11 cellular contexts compared by ENCODE assay signal in the genomic region with DNA sequence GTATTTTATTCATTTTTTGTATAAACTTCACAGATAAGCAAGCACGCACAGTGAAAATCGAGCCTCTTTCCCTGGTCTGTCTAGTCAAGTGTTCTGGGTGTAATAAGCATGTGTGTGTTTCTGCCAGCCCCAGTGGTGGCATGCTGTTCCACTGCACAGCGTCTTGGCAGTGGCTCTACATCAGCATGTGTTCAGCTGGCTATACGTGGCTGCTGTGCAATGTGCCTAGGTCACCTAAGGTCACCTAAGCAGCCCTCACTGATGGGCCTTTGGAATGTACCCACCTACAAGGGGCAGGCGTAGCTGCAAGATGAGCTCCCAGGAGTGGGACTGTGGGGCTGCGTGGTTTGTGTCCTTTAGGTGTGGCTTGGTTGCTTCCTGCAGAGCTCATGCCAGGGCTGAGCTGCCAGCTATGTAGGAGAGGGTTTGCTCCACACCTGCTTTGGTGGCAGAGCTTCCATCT. TPM values are rescaled to one million over a fixed set of nuclear protein-coding genes. Genes with fewer than 3 reads are reported as not detected.
DNase-seq lines count a peak whose midpoint lies in the region; ATAC-seq and TF ChIP-seq lines count a peak whose summit lies in the region.
"Had no signal": no experiment of that assay in that cellular context is flagged by ENCODE, and none has a peak within 500 bp of the region (broad histone marks: within the 10 kb centered on the region; RNA-seq: fewer than 3 reads in every experiment).

No MANE protein-coding gene starts in this region.

- peaks cover 57% of the 10 kb centered on the region for H3K4me1 Mint-ChIP-seq in activated CD4-positive, alpha-beta T cell treated with anti-CD3 and anti-CD28 coated beads, Interleukin-2, amount 10 ng/mL, durations not matched to agents 7 days and 5 days
- peaks cover 54% of the 10 kb centered on the region for H3K4me1 Mint-ChIP-seq in activated CD4-positive, alpha-beta T cell treated with anti-CD3 and anti-CD28 coated beads for 36 hours
- H3K4me1 Mint-ChIP-seq in activated naive CD8-positive, alpha-beta T cell treated with anti-CD3 and anti-CD28 coated beads for 36 hours, result peaks cover 59% of the 10 kb centered on the region

- H3K27me3 Mint-ChIP-seq in activated CD4-positive, alpha-beta T cell treated with anti-CD3 and anti-CD28 coated beads, Interleukin-2, amount 10 ng/mL, durations not matched to agents 7 days and 5 days, result no peaks in the 10 kb centered on the region
- H3K27me3 Mint-ChIP-seq in activated CD4-positive, alpha-beta T cell treated with anti-CD3 and anti-CD28 coated beads for 36 hours, result no peaks in the 10 kb centered on the region
- no peaks in the 10 kb centered on the region for H3K27me3 Mint-ChIP-seq in activated naive CD8-positive, alpha-beta T cell treated with anti-CD3 and anti-CD28 coated beads for 36 hours

- H3K9me3 ChIP-seq in lower lobe of right lung, result no peaks in the 10 kb centered on the region
- H3K9me3 ChIP-seq in thoracic aorta, result no peaks in the 10 kb centered on the region
- H3K9me3 ChIP-seq in A673 (ENCODE audit: low read depth, low read length, poor library complexity, severe bottlenecking), result no peaks in the 10 kb centered on the region

- H3K4me3 Mint-ChIP-seq in activated CD4-positive, alpha-beta T cell treated with anti-CD3 and anti-CD28 coated beads, Interleukin-2, amount 10 ng/mL, durations not matched to agents 7 days and 5 days, result no peak overlapping the region
- H3K4me3 Mint-ChIP-seq in activated CD4-positive, alpha-beta T cell treated with anti-CD3 and anti-CD28 coated beads for 36 hours, result no peak overlapping the region
- H3K4me3 Mint-ChIP-seq in activated naive CD8-positive, alpha-beta T cell treated with anti-CD3 and anti-CD28 coated beads for 36 hours, result peak overlapping the region; percentile 0
- H3K4me3 Mint-ChIP-seq: endodermal cell had no signal

- peaks cover 42% of the 10 kb centered on the region for H3K36me3 Mint-ChIP-seq in activated CD4-positive, alpha-beta T cell treated with anti-CD3 and anti-CD28 coated beads, Interleukin-2, amount 10 ng/mL, durations not matched to agents 7 days and 5 days (ENCODE audit: low read depth)
- H3K36me3 Mint-ChIP-seq in activated CD4-positive, alpha-beta T cell treated with anti-CD3 and anti-CD28 coated beads for 36 hours (ENCODE audit: low read depth), result peaks cover 27% of the 10 kb centered on the region
- H3K36me3 Mint-ChIP-seq in activated naive CD8-positive, alpha-beta T cell treated with anti-CD3 and anti-CD28 coated beads for 36 hours, result peaks cover 37% of the 10 kb centered on the region

- peak; percentile 17 for DNase-seq in activated CD4-positive, alpha-beta T cell treated with anti-CD3 and anti-CD28 coated beads, Interleukin-2, amount 10 ng/mL, durations not matched to agents 7 days and 5 days
- DNase-seq in activated CD4-positive, alpha-beta T cell treated with anti-CD3 and anti-CD28 coated beads for 36 hours, result no peak
- no peak for DNase-seq in activated naive CD8-positive, alpha-beta T cell treated with anti-CD3 and anti-CD28 coated beads for 36 hours
- DNase-seq in lower lobe of right lung, result peak; percentile 49
- no peak for DNase-seq in thoracic aorta (ENCODE audit: low spot score)
- DNase-seq in NCI-H1436 (lab: John Stamatoyannopoulos, UW), result no peak
- no peak for DNase-seq in A673 (ENCODE audit: low spot score)
- no peak for DNase-seq in cerebellum (ENCODE audit: low spot score)
- DNase-seq: activated naive CD4-positive, alpha-beta T cell treated with anti-CD3 and anti-CD28 coated beads, Interleukin-2, amount 50 U/mL, for 16 hours; endodermal cell had no signal

- H3K4me1 ChIP-seq in lower lobe of right lung, result peaks cover 80% of the 10 kb centered on the region
- H3K4me1 ChIP-seq in thoracic aorta (ENCODE audit: control insufficient read depth in 1 of 2, low read depth in 2 of 2), result peaks cover 57 to 98% of the 10 kb centered on the region in 2 donors
- H3K4me1 ChIP-seq in A673 (ENCODE audit: insufficient read depth, low read length, poor library complexity, severe bottlenecking), result peaks cover 8% of the 10 kb centered on the region

- BruUV-seq in A673 (replicated peaks; lab: Mats Ljungman, UMichigan), result no TSS peak

- H3K4me3 ChIP-seq in lower lobe of right lung (peak overlapping the region; percentile 90), thoracic aorta (peak overlapping the region; percentile 12), A673 (ENCODE audit: low read depth, low read length, poor library complexity, severe bottlenecking) (no peak overlapping the region)

- CTCF ChIA-PET in activated CD4-positive, alpha-beta T cell treated with anti-CD3 and anti-CD28 coated beads, Interleukin-2, amount 10 ng/mL, durations not matched to agents 7 days and 5 days (lab: Charles Lee), result interaction anchor here (0.6 to 1.9 kb wide), 3 partner anchors 10 to 61 kb away, joined by 3 to 5 read pairs (median 5); no protein-coding TSS in a partner anchor
- CTCF ChIA-PET in activated CD4-positive, alpha-beta T cell treated with anti-CD3 and anti-CD28 coated beads for 36 hours (lab: Charles Lee), result interaction anchor here (0.8 to 1.2 kb wide), 3 partner anchors 10 to 235 kb away, joined by 3 read pairs; no protein-coding TSS in a partner anchor
- CTCF ChIA-PET in A673 (lab: Charles Lee), result no interaction called here

- H3K27ac Mint-ChIP-seq in activated CD4-positive, alpha-beta T cell treated with anti-CD3 and anti-CD28 coated beads, Interleukin-2, amount 10 ng/mL, durations not matched to agents 7 days and 5 days, result peak overlapping the region; percentile 21
- H3K27ac Mint-ChIP-seq in activated CD4-positive, alpha-beta T cell treated with anti-CD3 and anti-CD28 coated beads for 36 hours, result no peak overlapping the region
- H3K27ac Mint-ChIP-seq in activated naive CD8-positive, alpha-beta T cell treated with anti-CD3 and anti-CD28 coated beads for 36 hours, result no peak overlapping the region
- H3K27ac Mint-ChIP-seq: endodermal cell had no signal

- POLR2A ChIA-PET in activated CD4-positive, alpha-beta T cell treated with anti-CD3 and anti-CD28 coated beads, Interleukin-2, amount 10 ng/mL, durations not matched to agents 7 days and 5 days (lab: Charles Lee), result no interaction called here
- POLR2A ChIA-PET in activated CD4-positive, alpha-beta T cell treated with anti-CD3 and anti-CD28 coated beads for 36 hours (lab: Charles Lee), result no interaction called here
- POLR2A ChIA-PET in A673 (lab: Charles Lee; ENCODE audit: low non-redundant PET), result no interaction called here

- H3K36me3 ChIP-seq in lower lobe of right lung, result peaks cover 22% of the 10 kb centered on the region
- no peaks in the 10 kb centered on the region for H3K36me3 ChIP-seq in thoracic aorta
- H3K36me3 ChIP-seq in A673 (ENCODE audit: insufficient read depth, low read length, poor library complexity, severe bottlenecking), result no peaks in the 10 kb centered on the region

- intact Hi-C loops in activated CD4-positive, alpha-beta T cell treated with anti-CD3 and anti-CD28 coated beads for 36 hours (cut with DNase I, micrococcal nuclease), result loop anchor here (10.0 kb wide), 2 partner anchors 325 to 695 kb away; no protein-coding TSS in a partner anchor
- intact Hi-C loops in lower lobe of right lung (cut with DNase I) (no loop called here), A673 (cut with micrococcal nuclease; ENCODE audit: unreplicated experiment) (no loop called here)

- TF ChIP-seq CTCF in lower lobe of right lung (IDR thresholded peaks at IDR 0.05) (no peak), thoracic aorta (IDR thresholded peaks at IDR 0.05) (no peak), A673 (conservative IDR thresholded peaks at IDR 0.05; ENCODE audit: low read depth, low read length) (no peak)

- ATAC-seq in activated CD4-positive, alpha-beta T cell treated with anti-CD3 and anti-CD28 coated beads for 36 hours, result no peak
- ATAC-seq in lower lobe of right lung (peak; percentile 6 to 28), thoracic aorta (ENCODE audit: insufficient number of reproducible peaks, low FRiP score, low read depth) (no peak)
- ATAC-seq: sciatic nerve had no signal

- no peaks in the 10 kb centered on the region for H3K9me3 Mint-ChIP-seq in activated CD4-positive, alpha-beta T cell treated with anti-CD3 and anti-CD28 coated beads, Interleukin-2, amount 10 ng/mL, durations not matched to agents 7 days and 5 days
- no peaks in the 10 kb centered on the region for H3K9me3 Mint-ChIP-seq in activated CD4-positive, alpha-beta T cell treated with anti-CD3 and anti-CD28 coated beads for 36 hours (ENCODE audit: low read depth)
- H3K9me3 Mint-ChIP-seq in activated naive CD8-positive, alpha-beta T cell treated with anti-CD3 and anti-CD28 coated beads for 36 hours, result no peaks in the 10 kb centered on the region
- H3K9me3 Mint-ChIP-seq: endodermal cell had no signal

- H3K27ac ChIP-seq in lower lobe of right lung (peak overlapping the region; percentile 19), thoracic aorta (peak overlapping the region; percentile 26 to 68), A673 (ENCODE audit: low read depth, low read length, poor library complexity, severe bottlenecking) (no peak overlapping the region)

- H3K27me3 ChIP-seq in lower lobe of right lung (ENCODE audit: low read depth), result no peaks in the 10 kb centered on the region
- H3K27me3 ChIP-seq in thoracic aorta (replicated peaks; ENCODE audit: insufficient read depth), result no peaks in the 10 kb centered on the region
- H3K27me3 ChIP-seq in A673 (replicated peaks; ENCODE audit: insufficient read depth, low read depth, low read length, poor library complexity), result no peaks in the 10 kb centered on the region

RNA-seq across cellular contexts. Expression of gene LIMD1, which starts 4.9 kb away (rescaled TPM):
- total RNA-seq in activated CD4-positive, alpha-beta T cell treated with anti-CD3 and anti-CD28 coated beads, Interleukin-2, amount 10 ng/mL, durations not matched to agents 7 days and 5 days, result 10 to 100 TPM; 45.1 to 47.7 TPM
- total RNA-seq in activated CD4-positive, alpha-beta T cell treated with anti-CD3 and anti-CD28 coated beads for 36 hours, result 10 to 100 TPM; 20.1 to 22.9 TPM
- 10 to 100 TPM; 23.8 to 26.5 TPM for total RNA-seq in activated naive CD8-positive, alpha-beta T cell treated with anti-CD3 and anti-CD28 coated beads for 36 hours
- total RNA-seq in lower lobe of right lung (80.6 TPM), thoracic aorta (10 to 100 TPM; 32.5 to 42.6 TPM), A673 (2021) (18.5 and 20.7 TPM in 2 replicates), cerebellum (11.6 TPM)

Comparison
In these comparisons a context has a peak if more than half of its experiments do, and no peak if none do; other contexts are left out.
1. DNase-seq: peak in activated CD4-positive, alpha-beta T cell treated with anti-CD3 and anti-CD28 coated beads, Interleukin-2, amount 10 ng/mL, durations not matched to agents 7 days and 5 days (single experiment) and lower lobe of right lung (single experiment); none in activated CD4-positive, alpha-beta T cell treated with anti-CD3 and anti-CD28 coated beads for 36 hours (single experiment), activated naive CD8-positive, alpha-beta T cell treated with anti-CD3 and anti-CD28 coated beads for 36 hours (single experiment), thoracic aorta (single experiment), NCI-H1436 (single experiment), A673 (single experiment) and cerebellum (single experiment).
2. ATAC-seq: peak in lower lobe of right lung (2 of 2); none in activated CD4-positive, alpha-beta T cell treated with anti-CD3 and anti-CD28 coated beads for 36 hours (single experiment) and thoracic aorta (single experiment).
3. intact Hi-C loops: an anchor here in activated CD4-positive, alpha-beta T cell treated with anti-CD3 and anti-CD28 coated beads for 36 hours (10.0 kb wide); none called in lower lobe of right lung and A673.